In the genomic region with DNA sequence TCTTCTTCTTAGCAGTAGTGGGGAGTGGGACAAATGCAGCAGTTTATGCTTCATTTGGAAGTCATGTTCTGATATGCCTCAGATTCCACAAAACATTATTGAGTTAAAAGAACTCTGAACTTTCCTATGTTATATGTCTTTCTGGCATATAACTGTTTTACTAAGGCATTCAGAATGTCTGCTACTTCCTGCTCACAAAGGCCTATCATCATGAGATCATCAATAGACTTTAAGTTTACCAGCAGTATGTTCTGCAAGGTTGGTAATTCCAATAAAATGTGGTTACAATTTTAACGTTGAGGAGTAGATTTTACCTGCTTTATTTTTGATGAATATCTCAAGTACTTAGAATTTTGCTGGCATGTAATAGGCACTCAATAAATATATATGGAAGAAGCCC, we compare ENCODE assay signal across 13 cellular contexts.
"Had no signal": no experiment of that assay in that cellular context is flagged by ENCODE, and none has a peak within 500 bp of the region (broad histone marks: within the 10 kb centered on the region; RNA-seq: fewer than 3 reads in every experiment).

No MANE protein-coding gene starts in this region.

- H3K4me2 ChIP-seq: neural progenitor cell, smooth muscle cell had no signal

- H3K4me3 ChIP-seq: left ventricle myocardium inferior, lower lobe of right lung, neural progenitor cell, pancreas, smooth muscle cell had no signal

- H3K4me1 ChIP-seq: left ventricle myocardium inferior, lower lobe of right lung, pancreas had no signal

- H3K9me3 ChIP-seq: lower lobe of right lung, pancreas had no signal

- H3K36me3 ChIP-seq: left ventricle myocardium inferior, lower lobe of right lung, neural progenitor cell, pancreas had no signal

- H3K9ac ChIP-seq: neural progenitor cell had no signal

- DNase-seq: effector memory CD4-positive, alpha-beta T cell; left cardiac atrium; left ventricle myocardium inferior; lower lobe of right lung; natural killer cell; nucleus accumbens; pancreas; right cardiac atrium; stimulated activated CD4-positive, alpha-beta T cell treated with anti-CD3 and anti-CD28 coated beads, Interleukin-2, amount 100 ng/mL, for 48 hours; stimulated activated naive CD4-positive, alpha-beta T cell treated with Interleukin-2 at 50 U/mL for 16 hours; trophoblast cell had no signal

- H2AFZ ChIP-seq: neural progenitor cell had no signal

- H3K27ac ChIP-seq: left ventricle myocardium inferior, lower lobe of right lung, neural progenitor cell, pancreas had no signal

- H3K27me3 ChIP-seq: neural progenitor cell, pancreas had no signal
